ENCODE assay signal across 6 cellular contexts in genomic region chr11:94494200-94494545, GRCh38. TPM values are rescaled to one million over a fixed set of nuclear protein-coding genes. Genes with fewer than 3 reads are reported as not detected.
DNase-seq lines count a peak whose midpoint lies in the region; ATAC-seq and TF ChIP-seq lines count a peak whose summit lies in the region.

No MANE protein-coding gene starts in this region.

- H3K4me1 Mint-ChIP-seq in effector memory CD8-positive, alpha-beta T cell (ENCODE audit: low read depth in 2 of 2): peaks cover 22 to 42% of the 10 kb centered on the region in 2 donors

- peaks cover 0 to 44% (median 15%) of the 10 kb centered on the region in 4 donors for H3K36me3 ChIP-seq in sigmoid colon

- H3K27ac ChIP-seq in sigmoid colon: peak overlapping the region; percentile 82 to 88 (median 86)

- intact Hi-C loops in sigmoid colon (cut with DNase I): loop anchor here (5.0 to 10.0 kb wide), 3 partner anchors 319 to 752 kb away; partner anchors contain the start of genes C11orf54, PANX1 and TAF1D

- no peaks in the 10 kb centered on the region for H3K27me3 ChIP-seq in sigmoid colon

- H3K36me3 Mint-ChIP-seq in effector memory CD8-positive, alpha-beta T cell (ENCODE audit: insufficient read depth): peaks cover 45% of the 10 kb centered on the region

- H3K27me3 Mint-ChIP-seq in effector memory CD8-positive, alpha-beta T cell: no peaks in the 10 kb centered on the region

- H3K4me1 ChIP-seq in sigmoid colon: peaks cover 0 to 30% (median 28%) of the 10 kb centered on the region in 4 donors

- no peaks in the 10 kb centered on the region for H3K9me3 Mint-ChIP-seq in effector memory CD8-positive, alpha-beta T cell

- DNase-seq in effector memory CD8-positive, alpha-beta T cell: no peak
- DNase-seq in sigmoid colon (no peak), DMS153 treated with DMSO at 0.1 percent for 48 hours (lab: John Stamatoyannopoulos, UW; ENCODE audit: unreplicated experiment) (no peak), occipital lobe (lab: John Stamatoyannopoulos, UW) (no peak)

- H3K4me3 ChIP-seq in sigmoid colon: peak overlapping the region; percentile 72 to 92 (median 82)

- no peak for TF ChIP-seq EP300 in sigmoid colon (IDR thresholded peaks at IDR 0.05)

- 0 to 1% methylated on average over 10 of the region's 10 CpGs for WGBS in sigmoid colon, 2 donors

- no peak for TF ChIP-seq POLR2A in sigmoid colon (IDR thresholded peaks at IDR 0.05)

- no peaks in the 10 kb centered on the region for H3K9me3 ChIP-seq in sigmoid colon

- TF ChIP-seq CTCF in sigmoid colon (IDR thresholded peaks at IDR 0.05): no peak

- H3K4me3 Mint-ChIP-seq in effector memory CD8-positive, alpha-beta T cell: peak overlapping the region; percentile 95 to 98

- H3K27ac Mint-ChIP-seq in effector memory CD8-positive, alpha-beta T cell: peak overlapping the region; percentile 98

- peak; percentile 50 for ATAC-seq in GM21367 (IDR thresholded peaks at IDR 0.05; ENCODE audit: unreplicated experiment)
- ATAC-seq in HG03565 (IDR thresholded peaks at IDR 0.05; ENCODE audit: unreplicated experiment): peak; percentile 29
- ATAC-seq in effector memory CD8-positive, alpha-beta T cell (replicated peaks): peak; percentile 59

RNA-seq across cellular contexts. Expression of gene ANKRD49, which starts 0.4 kb away (rescaled TPM):
- 10 to 100 TPM; 19.3 to 27.7 (median 23.4) TPM for total RNA-seq in sigmoid colon
- polyA plus RNA-seq in sigmoid colon: 10 to 100 TPM; 14.6 to 15.3 (median 15.0) TPM
- 21.8 TPM for total RNA-seq in occipital lobe

RNA-seq across cellular contexts. Expression of gene MRE11, which starts 0.5 kb away (rescaled TPM):
- 10 to 100 TPM; 12.5 to 26.6 (median 16.3) TPM for total RNA-seq in sigmoid colon
- polyA plus RNA-seq in sigmoid colon: 1 to 10 TPM; 2.4 to 6.7 (median 2.8) TPM
- total RNA-seq in occipital lobe: 17.6 TPM

RNA-seq across cellular contexts. Expression of gene C11orf97, which starts 18.1 kb away (rescaled TPM):
- total RNA-seq in sigmoid colon: not detected
- polyA plus RNA-seq in sigmoid colon: not detected
- not detected for total RNA-seq in occipital lobe

RNA-seq across cellular contexts. Expression of gene FUT4, which starts 49.5 kb away (rescaled TPM):
- total RNA-seq in sigmoid colon (1 to 10 TPM; 5.6 to 8.4 (median 7.4) TPM), occipital lobe (9.2 TPM)
- 1 to 10 TPM; 3.5 to 9.1 (median 4.8) TPM for polyA plus RNA-seq in sigmoid colon
